In the genomic region with DNA sequence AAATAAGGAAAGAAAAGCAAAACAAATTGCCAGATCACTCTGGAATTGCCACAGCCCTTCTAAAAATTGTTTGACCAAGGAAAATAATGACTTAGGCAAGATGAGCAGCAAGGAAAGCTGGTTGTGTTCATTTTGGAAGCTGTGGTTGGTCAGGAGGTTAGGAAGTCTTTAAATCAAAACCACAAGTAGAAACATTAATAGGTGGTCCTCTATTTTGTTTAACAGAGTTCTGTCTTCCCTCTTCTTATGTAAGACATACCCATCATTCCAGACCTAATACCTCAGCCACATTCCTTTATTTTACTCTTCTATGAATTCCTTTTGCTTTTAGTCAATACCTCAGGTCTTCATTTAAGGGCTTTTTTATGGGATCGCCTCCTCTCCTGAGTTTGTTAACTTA, we compare ENCODE assay signal across 13 cellular contexts.
DNase-seq lines count a peak whose midpoint lies in the region; ATAC-seq, FAIRE-seq and TF ChIP-seq lines count a peak whose summit lies in the region.
"Had no signal": no experiment of that assay in that cellular context is flagged by ENCODE, and none has a peak within 500 bp of the region (broad histone marks: within the 10 kb centered on the region; RNA-seq: fewer than 3 reads in every experiment).

No MANE protein-coding gene starts in this region.

- H3K4me1 ChIP-seq in heart right ventricle (peaks cover 0 to 45% (median 29%) of the 10 kb centered on the region in 9 donors), breast epithelium (no peaks in the 10 kb centered on the region)

- 98 to 100% methylated on average over 1 of the region's 1 CpG for WGBS in heart right ventricle, 2 donors

- H3K9me3 ChIP-seq in heart right ventricle (no peaks in the 10 kb centered on the region), breast epithelium (no peaks in the 10 kb centered on the region)

- DNase-seq in heart right ventricle: no peak
- no peak for DNase-seq in left cardiac atrium
- DNase-seq in breast epithelium (ENCODE audit: low spot score in 2 of 2): no peak
- DNase-seq in kidney glomerular epithelial cell (lab: John Stamatoyannopoulos, UW): peak; percentile 56
- peak; percentile 49 for DNase-seq in urothelium cell line (ENCODE audit: low spot score)
- no peak for DNase-seq in stimulated activated CD4-positive, alpha-beta T cell treated with anti-CD3 and anti-CD28 coated beads, Interleukin-4, amount 100 ng/mL, for 1 hour
- no peak for DNase-seq in natural killer cell
- DNase-seq: activated naive CD8-positive, alpha-beta T cell treated with anti-CD3 and anti-CD28 coated beads, Interleukin-2, amount 10 ng/mL, durations not matched to agents 7 days and 5 days; dorsolateral prefrontal cortex; NCI-H2029 treated with DMSO at 0.1 percent for 48 hours had no signal

- intact Hi-C loops in heart right ventricle (cut with DNase I): loop anchor here in 1 of 10 donors (5.0 kb wide), 1 partner anchor 99 kb away; no protein-coding TSS in a partner anchor
- intact Hi-C loops in left cardiac atrium (cut with DNase I): no loop called here
- intact Hi-C loops in breast epithelium (cut with DNase I; ENCODE audit: low total_unique reads): no loop called here
- intact Hi-C loops in natural killer cell (cut with micrococcal nuclease): no loop called here

- ATAC-seq in heart right ventricle (no peak), left cardiac atrium (no peak), GM21526 (IDR thresholded peaks at IDR 0.05; ENCODE audit: low FRiP score, unreplicated experiment) (no peak), natural killer cell (no peak)
- ATAC-seq: activated CD4-positive, CD25-positive, alpha-beta regulatory T cell treated with anti-CD3 and anti-CD28 coated beads, Interleukin-2, amount 50 U/mL, for 24 hours had no signal

- H3K27ac ChIP-seq in heart right ventricle (peak overlapping the region in 9 of 10 donors; percentile 1 to 76 (median 63)), breast epithelium (peak overlapping the region; percentile 4 to 22)

- no peaks in the 10 kb centered on the region for H3K27me3 Mint-ChIP-seq in natural killer cell (ENCODE audit: low read depth in 2 of 2)
- H3K27me3 Mint-ChIP-seq: activated naive CD8-positive, alpha-beta T cell treated with anti-CD3 and anti-CD28 coated beads, Interleukin-2, amount 10 ng/mL, durations not matched to agents 7 days and 5 days; type B pancreatic cell had no signal

- no peak overlapping the region for H3K4me3 Mint-ChIP-seq in natural killer cell
- H3K4me3 Mint-ChIP-seq: activated naive CD8-positive, alpha-beta T cell treated with anti-CD3 and anti-CD28 coated beads, Interleukin-2, amount 10 ng/mL, durations not matched to agents 7 days and 5 days; type B pancreatic cell had no signal

- no peak overlapping the region for H3K27ac Mint-ChIP-seq in natural killer cell
- H3K27ac Mint-ChIP-seq: activated naive CD8-positive, alpha-beta T cell treated with anti-CD3 and anti-CD28 coated beads, Interleukin-2, amount 10 ng/mL, durations not matched to agents 7 days and 5 days; type B pancreatic cell had no signal

- FAIRE-seq in urothelium cell line (lab: Jason Lieb, UNC): no peak

- H3K36me3 Mint-ChIP-seq in natural killer cell: peaks cover 16% of the 10 kb centered on the region
- H3K36me3 Mint-ChIP-seq: activated naive CD8-positive, alpha-beta T cell treated with anti-CD3 and anti-CD28 coated beads, Interleukin-2, amount 10 ng/mL, durations not matched to agents 7 days and 5 days had no signal

- no peak for TF ChIP-seq POLR2A in breast epithelium (IDR thresholded peaks at IDR 0.05)

- no peak overlapping the region for H3K4me3 ChIP-seq in heart right ventricle
- H3K4me3 ChIP-seq in breast epithelium: no peak overlapping the region
- H3K4me3 ChIP-seq: dorsolateral prefrontal cortex had no signal

- H3K27me3 ChIP-seq in heart right ventricle (no peaks in the 10 kb centered on the region), breast epithelium (no peaks in the 10 kb centered on the region)
- H3K27me3 ChIP-seq: dorsolateral prefrontal cortex had no signal

- TF ChIP-seq CTCF in heart right ventricle (IDR thresholded peaks at IDR 0.05) (no peak), breast epithelium (IDR thresholded peaks at IDR 0.05) (no peak), natural killer cell (IDR thresholded peaks at IDR 0.05) (no peak)

- H3K4me1 Mint-ChIP-seq in natural killer cell: peaks cover 13 to 23% of the 10 kb centered on the region in 2 donors

- H3K9me3 Mint-ChIP-seq in natural killer cell: no peaks in the 10 kb centered on the region
- H3K9me3 Mint-ChIP-seq: type B pancreatic cell had no signal

- H3K36me3 ChIP-seq in heart right ventricle (peaks cover 0 to 6% (median 0%) of the 10 kb centered on the region in 9 donors), breast epithelium (no peaks in the 10 kb centered on the region)

Comparison
In these comparisons a context has a peak if more than half of its experiments do, and no peak if none do; other contexts are left out.
1. DNase-seq: peak in kidney glomerular epithelial cell (single experiment) and urothelium cell line (single experiment); none in heart right ventricle (0 of 2), left cardiac atrium (single experiment), breast epithelium (0 of 2), stimulated activated CD4-positive, alpha-beta T cell treated with anti-CD3 and anti-CD28 coated beads, Interleukin-4, amount 100 ng/mL, for 1 hour (single experiment) and natural killer cell (single experiment).